ENCODE assay signal across 22 cellular contexts in genomic region chr3:143600762-143601161, GRCh38.
A peak's percentile ranks its signal among the peaks of the same experiment; 100 is the strongest.
DNase-seq lines count a peak whose midpoint lies in the region; TF ChIP-seq lines count a peak whose summit lies in the region.
"Had no signal": no experiment of that assay in that cellular context is flagged by ENCODE, and none has a peak within 500 bp of the region (broad histone marks: within the 10 kb centered on the region; RNA-seq: fewer than 3 reads in every experiment).

No MANE protein-coding gene starts in this region.

- no peaks in the 10 kb centered on the region for H3K9me3 ChIP-seq in SK-N-MC (ENCODE audit: low read depth, low read length)
- no peaks in the 10 kb centered on the region for H3K9me3 ChIP-seq in fibroblast of lung (ENCODE audit: control insufficient read depth, insufficient read depth, low read depth, low read length)
- H3K9me3 ChIP-seq in SJCRH30 (replicated peaks): no peaks in the 10 kb centered on the region
- H3K9me3 ChIP-seq: esophagus squamous epithelium, heart right ventricle, MG63, right atrium auricular region had no signal

- H3K36me3 ChIP-seq in SK-N-MC (ENCODE audit: insufficient read depth, low read length) (no peaks in the 10 kb centered on the region), fibroblast of lung (ENCODE audit: control insufficient read depth, insufficient read depth, low read length) (no peaks in the 10 kb centered on the region), SJCRH30 (no peaks in the 10 kb centered on the region), H7 (replicated peaks; ENCODE audit: control insufficient read depth, insufficient read depth, low read length) (no peaks in the 10 kb centered on the region; the same call in 1 of the 2 replicates)
- H3K36me3 ChIP-seq: heart right ventricle, MG63, right atrium auricular region had no signal

- no peaks in the 10 kb centered on the region for H3K79me2 ChIP-seq in fibroblast of lung (ENCODE audit: control insufficient read depth, insufficient read depth, low read length)

- H2AFZ ChIP-seq in fibroblast of lung (ENCODE audit: low read length): no peak overlapping the region

- TF ChIP-seq CTCF in fibroblast of lung (conservative IDR thresholded peaks at IDR 0.05 in 1 of 2, IDR thresholded peaks at IDR 0.05 in 1 of 2; ENCODE audit: low read depth in 1 of 2, low read length in 2 of 2): no peak

- H3K27me3 ChIP-seq in fibroblast of lung (ENCODE audit: control insufficient read depth, insufficient read depth, low read length) (no peaks in the 10 kb centered on the region), SJCRH30 (peaks cover 9% of the 10 kb centered on the region; the same call in 1 of the 2 replicates), H7 (ENCODE audit: control insufficient read depth, insufficient read depth, low read length) (no peaks in the 10 kb centered on the region)
- H3K27me3 ChIP-seq: esophagus squamous epithelium, heart right ventricle, MG63, right atrium auricular region had no signal

- H3K4me2 ChIP-seq in fibroblast of lung (ENCODE audit: extremely low read depth, insufficient read depth, low read length): no peak overlapping the region

- H3K4me3 ChIP-seq in SK-N-MC (no peak overlapping the region), fibroblast of lung (replicated peaks in 1 of 4; ENCODE audit: control extremely low read depth in 1 of 4, insufficient read depth in 1 of 4, low read depth in 3 of 4, low read length in 4 of 4) (no peak overlapping the region), skeletal muscle cell (ENCODE audit: low read depth, low read length) (no peak overlapping the region), SJCRH30 (no peak overlapping the region), H7 (ENCODE audit: insufficient read depth, low read depth, low read length) (no peak overlapping the region)
- H3K4me3 ChIP-seq: esophagus squamous epithelium, heart right ventricle, MG63, right atrium auricular region had no signal

- H4K20me1 ChIP-seq in fibroblast of lung (ENCODE audit: control insufficient read depth, extremely low read depth, insufficient read depth, low read length): no peaks in the 10 kb centered on the region

- H3K27ac ChIP-seq in SK-N-MC (no peak overlapping the region), fibroblast of lung (ENCODE audit: insufficient read depth, low read length) (no peak overlapping the region), SJCRH30 (no peak overlapping the region)
- H3K27ac ChIP-seq: esophagus squamous epithelium, right atrium auricular region had no signal

- peak; percentile 5 for DNase-seq in DMS53 (lab: John Stamatoyannopoulos, UW)
- DNase-seq in DMS53 treated with DMSO at 0.1 percent for 48 hours (lab: John Stamatoyannopoulos, UW; ENCODE audit: unreplicated experiment): no peak
- peak; percentile 95 for DNase-seq in SK-N-MC (ENCODE audit: low read depth, low spot score)
- DNase-seq in fibroblast of lung (ENCODE audit: low read depth in 2 of 2): peak; percentile 27 to 77
- DNase-seq in skeletal muscle cell (ENCODE audit: low read depth): peak; percentile 69
- no peak for DNase-seq in SJCRH30
- no peak for DNase-seq in NCI-H1694 treated with DMSO at 0.1 percent for 48 hours (lab: John Stamatoyannopoulos, UW)
- no peak for DNase-seq in H7
- DNase-seq: 8988T; activated CD4-positive, alpha-beta T cell treated with anti-CD3 and anti-CD28 coated beads, Interleukin-2, amount 10 ng/mL, durations not matched to agents 7 days and 5 days; activated naive CD4-positive, alpha-beta T cell treated with anti-CD3 and anti-CD28 coated beads, Interleukin-2, amount 10 ng/mL, durations not matched to agents 7 days and 5 days; activated T-cell treated with anti-CD3 and anti-CD28 coated beads, Interleukin-2, amount 50 U/mL, for 24 hours; CD4-positive, alpha-beta T cell; esophagus squamous epithelium; heart right ventricle; islet precursor cell; MG63; NCI-H187 treated with DMSO at 0.1 percent for 48 hours; NCI-H510A treated with DMSO at 0.1 percent for 48 hours; stimulated activated naive CD8-positive, alpha-beta T cell treated with anti-CD3 and anti-CD28 coated beads, Interleukin-15, Interleukin-2, amounts not matched to agents 100 U/mL and 50 U/mL, for 24 hours; T-helper 9 cell had no signal

- H3K9ac ChIP-seq in SK-N-MC (ENCODE audit: insufficient read length) (no peak overlapping the region), fibroblast of lung (ENCODE audit: insufficient read depth, low read length) (no peak overlapping the region)

- H3K4me1 ChIP-seq in fibroblast of lung (ENCODE audit: control insufficient read depth, extremely low read depth, insufficient read depth, low read length): no peaks in the 10 kb centered on the region
- H3K4me1 ChIP-seq in SJCRH30: no peaks in the 10 kb centered on the region
- H3K4me1 ChIP-seq: right atrium auricular region had no signal

Comparison
In these comparisons a context has a peak if more than half of its experiments do, and no peak if none do; other contexts are left out.
1. DNase-seq: peak in DMS53 (single experiment), SK-N-MC (single experiment), fibroblast of lung (2 of 2) and skeletal muscle cell (single experiment); none in DMS53 treated with DMSO at 0.1 percent for 48 hours (single experiment), SJCRH30 (0 of 2), NCI-H1694 treated with DMSO at 0.1 percent for 48 hours (single experiment) and H7 (single experiment).